In the genomic region with DNA sequence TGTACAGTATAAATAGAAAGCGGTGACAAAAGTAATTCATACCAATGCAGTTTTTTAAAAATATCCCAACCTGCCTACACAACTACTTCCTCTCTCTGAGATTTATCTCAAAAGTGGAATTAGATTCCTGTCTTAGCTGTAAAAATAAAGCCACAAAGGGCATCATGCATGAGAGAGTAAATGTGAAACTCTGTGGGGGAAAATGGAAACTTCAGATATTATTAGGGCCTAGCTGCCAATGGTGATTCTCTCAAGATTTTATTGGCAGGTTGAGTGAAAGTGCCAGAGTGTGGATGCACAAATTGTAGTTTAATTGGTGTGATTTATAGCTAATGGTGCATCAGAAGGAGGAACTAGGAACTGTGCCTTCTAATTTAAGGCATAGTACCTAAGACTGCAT, we compare ENCODE assay signal across 32 cellular contexts.
A peak's percentile ranks its signal among the peaks of the same experiment; 100 is the strongest.
DNase-seq lines count a peak whose midpoint lies in the region; ATAC-seq and TF ChIP-seq lines count a peak whose summit lies in the region.
"Had no signal": no experiment of that assay in that cellular context is flagged by ENCODE, and none has a peak within 500 bp of the region (broad histone marks: within the 10 kb centered on the region; RNA-seq: fewer than 3 reads in every experiment).

No MANE protein-coding gene starts in this region.

- H3K27ac Mint-ChIP-seq in activated naive CD4-positive, alpha-beta T cell treated with anti-CD3 and anti-CD28 coated beads, Interleukin-2, amount 10 ng/mL, durations not matched to agents 7 days and 5 days = no peak overlapping the region
- no peak overlapping the region for H3K27ac Mint-ChIP-seq in chondrocyte (ENCODE audit: unreplicated experiment)
- H3K27ac Mint-ChIP-seq: activated CD4-positive, alpha-beta memory T cell treated with anti-CD3 and anti-CD28 coated beads, Interleukin-2, amount 10 ng/mL, durations not matched to agents 7 days and 5 days; activated naive CD4-positive, alpha-beta T cell treated with anti-CD3 and anti-CD28 coated beads for 36 hours; activated T-helper 1 cell treated with anti-CD3 and anti-CD28 coated beads, Interleukin-12 subunit alpha, Interleukin-12 subunit beta, Interleukin-2, Interleukin-4 antibody, amounts not matched to agents 30 ng/mL and 10 ng/mL and 1 ng/mL, durations not matched to agents 14 hours and 24 hours and 36 hours; brain; natural killer cell; type B pancreatic cell had no signal

- peak; percentile 7 for DNase-seq in NOMO-1 treated with DMSO at 0.1 percent for 48 hours (lab: John Stamatoyannopoulos, UW; ENCODE audit: unreplicated experiment)
- DNase-seq in NOMO-1 treated with dmso at 0.1 percent for 144 hours (lab: John Stamatoyannopoulos, UW; ENCODE audit: unreplicated experiment) = no peak
- DNase-seq in MM.1S = peak; percentile 19
- no peak for DNase-seq in activated naive CD4-positive, alpha-beta T cell treated with anti-CD3 and anti-CD28 coated beads, Interleukin-2, amount 10 ng/mL, durations not matched to agents 7 days and 5 days
- DNase-seq in chondrocyte (ENCODE audit: low spot score) = no peak
- no peak for DNase-seq in NCI-H2227 treated with DMSO at 0.1 percent for 48 hours (lab: John Stamatoyannopoulos, UW)
- DNase-seq: 8988T; activated CD4-positive, alpha-beta memory T cell treated with anti-CD3 and anti-CD28 coated beads, Interleukin-2, amount 10 ng/mL, durations not matched to agents 7 days and 5 days; activated CD4-positive, alpha-beta T cell treated with anti-CD3 and anti-CD28 coated beads for 1 hour; activated CD8-positive, alpha-beta memory T cell treated with anti-CD3 and anti-CD28 coated beads, Interleukin-2, amount 50 U/mL, for 4 hours; activated naive CD4-positive, alpha-beta T cell treated with anti-CD3 and anti-CD28 coated beads for 36 hours; dermis blood vessel endothelial cell; DND-41; glutamatergic neuron; HCEC 1CT; left colon; mucosa of descending colon; natural killer cell; NCI-H1092; NCI-H187; NCI-H2171; NCI-H524; NK-92 treated with Interleukin-12 subunit alpha and Interleukin-12 subunit beta, amount 100 ng/mL, for 24 hours; SHP77 treated with DMSO at 0.1 percent for 48 hours; stimulated activated CD4-positive, alpha-beta T cell treated with anti-CD3 and anti-CD28 coated beads, Interleukin-4, amount 100 ng/mL, for 4 hours had no signal

- H3K9me3 Mint-ChIP-seq in activated naive CD4-positive, alpha-beta T cell treated with anti-CD3 and anti-CD28 coated beads, Interleukin-2, amount 10 ng/mL, durations not matched to agents 7 days and 5 days = no peaks in the 10 kb centered on the region
- no peaks in the 10 kb centered on the region for H3K9me3 Mint-ChIP-seq in chondrocyte (ENCODE audit: low read depth)
- H3K9me3 Mint-ChIP-seq: activated CD4-positive, alpha-beta memory T cell treated with anti-CD3 and anti-CD28 coated beads, Interleukin-2, amount 10 ng/mL, durations not matched to agents 7 days and 5 days; activated naive CD4-positive, alpha-beta T cell treated with anti-CD3 and anti-CD28 coated beads for 36 hours; activated T-helper 1 cell treated with anti-CD3 and anti-CD28 coated beads, Interleukin-12 subunit alpha, Interleukin-12 subunit beta, Interleukin-2, Interleukin-4 antibody, amounts not matched to agents 30 ng/mL and 10 ng/mL and 1 ng/mL, durations not matched to agents 14 hours and 24 hours and 36 hours; brain; type B pancreatic cell had no signal

- no peak overlapping the region for H3K27ac ChIP-seq in MM.1S (ENCODE audit: low read length)

- ATAC-seq in GM21619 (IDR thresholded peaks at IDR 0.05; ENCODE audit: unreplicated experiment) (peak; percentile 53), GM21737 (IDR thresholded peaks at IDR 0.05; ENCODE audit: unreplicated experiment) (no peak)
- ATAC-seq: esophagus mucosa, left colon, mucosa of descending colon, natural killer cell, Panc1 had no signal

- H3K4me1 Mint-ChIP-seq in activated naive CD4-positive, alpha-beta T cell treated with anti-CD3 and anti-CD28 coated beads, Interleukin-2, amount 10 ng/mL, durations not matched to agents 7 days and 5 days = no peaks in the 10 kb centered on the region
- H3K4me1 Mint-ChIP-seq in chondrocyte (ENCODE audit: low read depth) = no peaks in the 10 kb centered on the region
- H3K4me1 Mint-ChIP-seq: activated CD4-positive, alpha-beta memory T cell treated with anti-CD3 and anti-CD28 coated beads, Interleukin-2, amount 10 ng/mL, durations not matched to agents 7 days and 5 days; natural killer cell had no signal

- no peaks in the 10 kb centered on the region for H3K27me3 ChIP-seq in MM.1S (replicated peaks; ENCODE audit: insufficient read depth, low read length)

- H3K9ac ChIP-seq in MM.1S (ENCODE audit: low read length) = no peak overlapping the region

- no peaks in the 10 kb centered on the region for H3K9me2 ChIP-seq in MM.1S (replicated peaks; ENCODE audit: insufficient read depth, low read length)

- H3K4me3 Mint-ChIP-seq in activated naive CD4-positive, alpha-beta T cell treated with anti-CD3 and anti-CD28 coated beads, Interleukin-2, amount 10 ng/mL, durations not matched to agents 7 days and 5 days = no peak overlapping the region
- no peak overlapping the region for H3K4me3 Mint-ChIP-seq in chondrocyte (ENCODE audit: unreplicated experiment)
- H3K4me3 Mint-ChIP-seq: activated CD4-positive, alpha-beta memory T cell treated with anti-CD3 and anti-CD28 coated beads, Interleukin-2, amount 10 ng/mL, durations not matched to agents 7 days and 5 days; activated naive CD4-positive, alpha-beta T cell treated with anti-CD3 and anti-CD28 coated beads for 36 hours; activated T-helper 1 cell treated with anti-CD3 and anti-CD28 coated beads, Interleukin-12 subunit alpha, Interleukin-12 subunit beta, Interleukin-2, Interleukin-4 antibody, amounts not matched to agents 30 ng/mL and 10 ng/mL and 1 ng/mL, durations not matched to agents 14 hours and 24 hours and 36 hours; brain; natural killer cell; type B pancreatic cell had no signal

- CTCF ChIA-PET in activated naive CD4-positive, alpha-beta T cell treated with anti-CD3 and anti-CD28 coated beads, Interleukin-2, amount 10 ng/mL, durations not matched to agents 7 days and 5 days (lab: Charles Lee) = no interaction called here

- no peak overlapping the region for H3K4me3 ChIP-seq in MM.1S (ENCODE audit: low read length)
- H3K4me3 ChIP-seq: mucosa of descending colon had no signal

- H3K36me3 ChIP-seq in MM.1S (replicated peaks; ENCODE audit: insufficient read depth, low read length) = no peaks in the 10 kb centered on the region

- H3K4me1 ChIP-seq in MM.1S (ENCODE audit: low read length) = 0 out of 2 replicates have a peak, but pooled peaks cover 4% of the 10 kb centered on the region

- H3K27me3 Mint-ChIP-seq in activated naive CD4-positive, alpha-beta T cell treated with anti-CD3 and anti-CD28 coated beads, Interleukin-2, amount 10 ng/mL, durations not matched to agents 7 days and 5 days = no peaks in the 10 kb centered on the region
- peaks cover 17% of the 10 kb centered on the region for H3K27me3 Mint-ChIP-seq in chondrocyte (ENCODE audit: low read depth)
- H3K27me3 Mint-ChIP-seq: brain had no signal

- H4K20me1 ChIP-seq in MM.1S (ENCODE audit: insufficient read depth, low read length) = no peaks in the 10 kb centered on the region

- H3F3A ChIP-seq in MM.1S (ENCODE audit: insufficient read depth, low read length) = peaks cover 3% of the 10 kb centered on the region; the same call in 1 of the 2 replicates

- H3K9me3 ChIP-seq in MM.1S (replicated peaks; ENCODE audit: insufficient read depth, low read length) = no peaks in the 10 kb centered on the region
- H3K9me3 ChIP-seq: mucosa of descending colon had no signal

- TF ChIP-seq CTCF in MM.1S (IDR thresholded peaks at IDR 0.05; ENCODE audit: low read length) = no peak
- TF ChIP-seq CTCF in chondrocyte (IDR thresholded peaks at IDR 0.05) = no peak

- no peak overlapping the region for H3K4me2 ChIP-seq in MM.1S (ENCODE audit: low read depth, low read length)

- H3K79me2 ChIP-seq in MM.1S (ENCODE audit: low read length) = no peaks in the 10 kb centered on the region

- H2AFZ ChIP-seq in MM.1S (ENCODE audit: low read length) = no peak overlapping the region

- no peaks in the 10 kb centered on the region for H3K36me3 Mint-ChIP-seq in activated naive CD4-positive, alpha-beta T cell treated with anti-CD3 and anti-CD28 coated beads, Interleukin-2, amount 10 ng/mL, durations not matched to agents 7 days and 5 days
- H3K36me3 Mint-ChIP-seq in chondrocyte (ENCODE audit: low read depth) = no peaks in the 10 kb centered on the region
- H3K36me3 Mint-ChIP-seq: brain, natural killer cell, type B pancreatic cell had no signal

Comparison
In these comparisons a context has a peak if more than half of its experiments do, and no peak if none do; other contexts are left out.
1. DNase-seq: peak in NOMO-1 treated with DMSO at 0.1 percent for 48 hours (single experiment) and MM.1S (single experiment); none in NOMO-1 treated with dmso at 0.1 percent for 144 hours (single experiment), activated naive CD4-positive, alpha-beta T cell treated with anti-CD3 and anti-CD28 coated beads, Interleukin-2, amount 10 ng/mL, durations not matched to agents 7 days and 5 days (single experiment), chondrocyte (single experiment) and NCI-H2227 treated with DMSO at 0.1 percent for 48 hours (single experiment).